In the genomic region with DNA sequence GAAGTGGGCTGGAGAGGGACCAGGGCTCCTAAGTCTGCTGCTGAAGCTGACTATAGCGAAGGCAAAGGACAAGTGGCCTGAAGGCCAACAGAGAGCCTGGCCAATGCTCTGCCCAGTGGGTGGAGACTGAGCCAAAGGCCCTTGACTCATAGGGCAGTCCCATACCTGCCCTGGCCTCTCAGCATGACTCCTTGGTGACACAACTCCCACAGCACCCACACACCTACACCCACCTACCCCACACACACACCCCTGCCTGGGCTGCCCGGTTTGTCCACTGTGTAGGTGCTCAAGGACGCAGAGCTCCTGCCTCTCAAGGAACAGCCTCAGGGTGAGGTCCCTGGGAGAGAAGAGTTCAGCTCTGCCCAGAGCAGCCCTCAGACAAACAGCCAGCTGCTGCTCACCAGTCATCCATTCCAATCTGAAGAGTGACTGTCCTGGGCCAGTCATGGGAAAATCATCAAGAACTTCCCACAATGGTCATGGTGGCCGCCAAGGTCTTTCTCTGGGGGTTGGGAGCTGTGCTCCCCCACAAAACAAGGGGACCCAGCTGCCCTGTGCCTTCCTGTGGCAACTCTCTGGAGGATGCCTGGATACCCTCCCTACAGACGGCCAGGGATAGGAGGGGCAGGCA, we compare ENCODE assay signal across 10 cellular contexts. TPM values are rescaled to one million over a fixed set of nuclear protein-coding genes. Genes with fewer than 3 reads are reported as not detected.
DNase-seq lines count a peak whose midpoint lies in the region; ATAC-seq and TF ChIP-seq lines count a peak whose summit lies in the region.
"Had no signal": no experiment of that assay in that cellular context is flagged by ENCODE, and none has a peak within 500 bp of the region (broad histone marks: within the 10 kb centered on the region; RNA-seq: fewer than 3 reads in every experiment).

No MANE protein-coding gene starts in this region.

- H3K9me3 ChIP-seq in esophagus (ENCODE audit: control insufficient read depth in 2 of 2, insufficient read depth in 1 of 2, low read depth in 1 of 2, low read length in 1 of 2), result no peaks in the 10 kb centered on the region
- no peaks in the 10 kb centered on the region for H3K9me3 ChIP-seq in skeletal muscle tissue (ENCODE audit: control insufficient read depth in 3 of 3, low read length in 3 of 3)

- CTCF ChIA-PET in RWPE1 (lab: Yijun Ruan, JAX), result interaction anchor here (0.7 to 1.2 kb wide), 5 partner anchors 17 to 297 kb away, joined by 3 to 4 read pairs (median 3); partner anchors contain the start of gene SMIM3

- TF ChIP-seq CTCF in RWPE1 (conservative IDR thresholded peaks at IDR 0.05; ENCODE audit: low read depth), result no peak

- POLR2A ChIA-PET in RWPE1 (lab: Yijun Ruan, JAX; ENCODE audit: low non-redundant PET), result interaction anchor here (0.6 kb wide), 1 partner anchor 542 kb away, joined by 3 read pairs; no protein-coding TSS in a partner anchor

- H3K27me3 ChIP-seq in esophagus (ENCODE audit: control insufficient read depth in 1 of 2, insufficient read depth in 2 of 2, low read length in 2 of 2) (no peaks in the 10 kb centered on the region), skeletal muscle tissue (ENCODE audit: control insufficient read depth in 3 of 3, insufficient read depth in 3 of 3, low read length in 3 of 3) (no peaks in the 10 kb centered on the region)

- H3K4me3 ChIP-seq in esophagus (ENCODE audit: low read depth in 1 of 2, low read length in 2 of 2), result peak overlapping the region; percentile 20 to 26
- no peak overlapping the region for H3K4me3 ChIP-seq in skeletal muscle tissue (ENCODE audit: low read length in 3 of 3)

- no peak for ATAC-seq in GM21737 (IDR thresholded peaks at IDR 0.05; ENCODE audit: unreplicated experiment)

- H3K36me3 ChIP-seq in esophagus (ENCODE audit: control insufficient read depth in 2 of 2, insufficient read depth in 2 of 2, low read length in 1 of 2) (peaks cover 0 to 7% of the 10 kb centered on the region in 2 donors), skeletal muscle tissue (ENCODE audit: control insufficient read depth in 3 of 3, insufficient read depth in 3 of 3, low read length in 3 of 3) (peaks cover 4 to 21% (median 6%) of the 10 kb centered on the region in 3 donors)

- WGBS in esophagus, 2 donors, result 57 to 61% methylated on average over 5 of the region's 5 CpGs

- H3K4me1 ChIP-seq in esophagus (ENCODE audit: control insufficient read depth in 2 of 2, insufficient read depth in 2 of 2, low read length in 1 of 2), result peaks cover 16 to 20% of the 10 kb centered on the region in 2 donors
- H3K4me1 ChIP-seq in skeletal muscle tissue (ENCODE audit: control insufficient read depth in 3 of 3, insufficient read depth in 3 of 3, low read length in 3 of 3), result peaks cover 59 to 72% (median 61%) of the 10 kb centered on the region in 3 donors

- DNase-seq in SIG-M5 treated with dmso at 0.1 percent for 504 hours (lab: John Stamatoyannopoulos, UW; ENCODE audit: unreplicated experiment), result peak; percentile 18
- no peak for DNase-seq in SIG-M5 (lab: John Stamatoyannopoulos, UW)
- peak; percentile 74 for DNase-seq in RWPE1 (ENCODE audit: low spot score)
- DNase-seq in RPMI8226, result no peak
- no peak for DNase-seq in anterior cingulate cortex (lab: John Stamatoyannopoulos, UW)
- DNase-seq: nephron progenitor cell had no signal

- H3K27ac ChIP-seq in RWPE1, result peak overlapping the region; percentile 75
- peak overlapping the region; percentile 63 to 94 for H3K27ac ChIP-seq in esophagus (ENCODE audit: low read depth in 2 of 2, low read length in 1 of 2)
- peak overlapping the region; percentile 46 for H3K27ac ChIP-seq in skeletal muscle tissue (ENCODE audit: low read depth, low read length)
- H3K27ac ChIP-seq: 22Rv1 had no signal

- H3K9ac ChIP-seq in skeletal muscle tissue (ENCODE audit: low read depth in 1 of 3, low read length in 3 of 3), result peak overlapping the region; percentile 14 to 45 (median 27)

RNA-seq across cellular contexts. Expression of gene TNIP1, which starts 5.0 kb away (rescaled TPM):
- 100 to 1,000 TPM in 1 of 2 donors, 10 to 100 TPM in 1; 68.3 to 140 TPM for polyA plus RNA-seq in esophagus
- 42.8 TPM for total RNA-seq in skeletal muscle tissue

RNA-seq across cellular contexts. Expression of gene GPX3, which starts 55.4 kb away (rescaled TPM):
- 100 to 1,000 TPM; 143 to 277 TPM for polyA plus RNA-seq in esophagus
- 33.4 TPM for total RNA-seq in skeletal muscle tissue

Comparison
In these comparisons a context has a peak if more than half of its experiments do, and no peak if none do; other contexts are left out.
1. DNase-seq: peak in SIG-M5 treated with dmso at 0.1 percent for 504 hours (single experiment) and RWPE1 (single experiment); none in SIG-M5 (single experiment), RPMI8226 (single experiment) and anterior cingulate cortex (0 of 58).
2. H3K4me3 ChIP-seq: peak in esophagus (2 of 2); none in skeletal muscle tissue (0 of 3).
3. Peak in every context shown above with its lines, with median percentiles within 50 percentile points of each other: H3K27ac ChIP-seq.